In the genomic region with DNA sequence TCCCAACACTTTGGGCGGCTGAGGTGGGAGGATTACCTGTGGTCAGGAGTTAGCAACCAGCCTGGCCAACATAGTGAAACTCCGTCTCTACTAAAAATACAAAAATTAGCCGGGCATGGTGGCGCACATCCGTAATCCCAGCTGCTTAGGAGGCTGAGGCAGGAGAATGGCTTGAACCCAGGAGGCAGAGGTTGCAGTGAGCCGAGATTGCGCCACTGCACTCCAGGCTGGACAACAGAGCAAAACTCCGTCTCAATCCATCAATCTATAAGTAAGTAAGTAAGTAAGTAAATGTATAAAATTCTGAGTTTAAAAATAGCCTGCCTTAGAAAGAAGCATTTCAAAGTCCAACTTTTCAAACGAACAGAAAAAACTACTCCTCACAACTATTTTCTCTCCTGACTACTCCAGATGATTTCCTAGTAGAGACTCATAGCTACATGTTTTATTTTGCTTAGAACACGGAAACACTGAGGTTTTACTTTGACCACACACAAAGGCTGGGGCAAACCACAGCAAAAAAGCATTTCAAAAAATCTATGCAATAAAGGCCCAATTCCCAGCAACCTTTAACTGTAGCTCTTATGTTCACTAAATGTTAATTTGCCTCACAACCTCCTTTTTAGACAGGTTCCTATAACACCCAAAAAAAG, we compare ENCODE assay signal across 9 cellular contexts. TPM values are rescaled to one million over a fixed set of nuclear protein-coding genes. Genes with fewer than 3 reads are reported as not detected.
A peak's percentile ranks its signal among the peaks of the same experiment; 100 is the strongest.
DNase-seq lines count a peak whose midpoint lies in the region; TF ChIP-seq lines count a peak whose summit lies in the region.
"Had no signal": no experiment of that assay in that cellular context is flagged by ENCODE, and none has a peak within 500 bp of the region (broad histone marks: within the 10 kb centered on the region; RNA-seq: fewer than 3 reads in every experiment).

No MANE protein-coding gene starts in this region.

- no peaks in the 10 kb centered on the region for H3K27me3 Mint-ChIP-seq in activated naive CD4-positive, alpha-beta T cell treated with anti-CD3 and anti-CD28 coated beads for 36 hours (ENCODE audit: low read depth)
- H3K27me3 Mint-ChIP-seq in endodermal cell (ENCODE audit: insufficient read depth) (no peaks in the 10 kb centered on the region), type B pancreatic cell (no peaks in the 10 kb centered on the region)

- H3K4me3 ChIP-seq in SJSA1 = no peak overlapping the region
- no peak overlapping the region for H3K4me3 ChIP-seq in endodermal cell (ENCODE audit: low read length)

- H3K9ac ChIP-seq in endodermal cell (ENCODE audit: extremely low read depth, low read length, poor library complexity, severe bottlenecking) = no peak overlapping the region

- H3K9me3 ChIP-seq in SJSA1 (replicated peaks) = no peaks in the 10 kb centered on the region
- no peaks in the 10 kb centered on the region for H3K9me3 ChIP-seq in endodermal cell (ENCODE audit: control insufficient read depth, low read length)

- peak; percentile 59 for DNase-seq in activated naive CD4-positive, alpha-beta T cell treated with anti-CD3 and anti-CD28 coated beads for 36 hours
- DNase-seq in activated naive CD4-positive, alpha-beta T cell treated with anti-CD3 and anti-CD28 coated beads, Interleukin-2, amount 50 U/mL, for 16 hours = no peak
- DNase-seq in SJSA1 (ENCODE audit: low read depth in 1 of 2, low spot score in 2 of 2) = peak in 1 of 2 experiments; percentile 29
- DNase-seq in endodermal cell = no peak
- peak; percentile 41 for DNase-seq in stromal cell of bone marrow (ENCODE audit: low read depth)
- no peak for DNase-seq in type B pancreatic cell (ENCODE audit: extremely low spot score, unreplicated experiment)
- no peak for DNase-seq in posterior vena cava (ENCODE audit: low spot score)
- no peak for DNase-seq in NCI-H526 treated with DMSO at 0.1 percent for 48 hours (lab: John Stamatoyannopoulos, UW)
- DNase-seq: trophoblast cell had no signal

- peak overlapping the region; percentile 63 for H3K27ac Mint-ChIP-seq in activated naive CD4-positive, alpha-beta T cell treated with anti-CD3 and anti-CD28 coated beads for 36 hours
- peak overlapping the region; percentile 62 for H3K27ac Mint-ChIP-seq in endodermal cell
- no peak overlapping the region for H3K27ac Mint-ChIP-seq in type B pancreatic cell

- H3K36me3 ChIP-seq in SJSA1 (peaks cover 6% of the 10 kb centered on the region; the same call in 1 of the 2 replicates), endodermal cell (ENCODE audit: control insufficient read depth, insufficient read depth, low read length) (peaks cover 45% of the 10 kb centered on the region)

- H3K27me3 ChIP-seq in SJSA1 (replicated peaks) (no peaks in the 10 kb centered on the region), endodermal cell (ENCODE audit: control insufficient read depth, insufficient read depth, low read length, poor library complexity, severe bottlenecking) (no peaks in the 10 kb centered on the region)

- intact Hi-C loops in activated naive CD4-positive, alpha-beta T cell treated with anti-CD3 and anti-CD28 coated beads for 36 hours (cut with micrococcal nuclease) = loop anchor here (1.0 to 5.0 kb wide), 2 partner anchors 51 to 226 kb away; a partner anchor contains a TSS
- intact Hi-C loops in posterior vena cava (cut with DNase I) = no loop called here

- peaks cover 10% of the 10 kb centered on the region for H3K4me1 ChIP-seq in SJSA1 (replicated peaks)
- H3K4me1 ChIP-seq in endodermal cell (ENCODE audit: control insufficient read depth, insufficient read depth, low read length) = no peaks in the 10 kb centered on the region

- CTCF ChIA-PET in activated naive CD4-positive, alpha-beta T cell treated with anti-CD3 and anti-CD28 coated beads for 36 hours (lab: Charles Lee) = interaction anchor here (0.7 to 1.3 kb wide), 6 partner anchors 14 to 104 kb away, joined by 3 to 7 read pairs (median 3); a partner anchor contains a TSS

- H3K4me1 Mint-ChIP-seq in activated naive CD4-positive, alpha-beta T cell treated with anti-CD3 and anti-CD28 coated beads for 36 hours (ENCODE audit: low read depth) = peaks cover 55% of the 10 kb centered on the region
- H3K4me1 Mint-ChIP-seq in endodermal cell = no peaks in the 10 kb centered on the region
- H3K4me1 Mint-ChIP-seq in type B pancreatic cell (ENCODE audit: unreplicated experiment) = no peaks in the 10 kb centered on the region

- no peaks in the 10 kb centered on the region for H3K9me3 Mint-ChIP-seq in activated naive CD4-positive, alpha-beta T cell treated with anti-CD3 and anti-CD28 coated beads for 36 hours
- H3K9me3 Mint-ChIP-seq in endodermal cell (no peaks in the 10 kb centered on the region), type B pancreatic cell (no peaks in the 10 kb centered on the region)

- H3K27ac ChIP-seq in SJSA1 = peak overlapping the region; percentile 50; the same call in 1 of the 2 replicates
- no peak overlapping the region for H3K27ac ChIP-seq in endodermal cell (ENCODE audit: low read depth, low read length)

- WGBS in endodermal cell (ENCODE audit: insufficient coverage in 1 of 2, insufficient read length in 1 of 2), 2 experiments = 88 to 93% methylated on average over 6 to 9 of the region's 10 CpGs

- H3K36me3 Mint-ChIP-seq in activated naive CD4-positive, alpha-beta T cell treated with anti-CD3 and anti-CD28 coated beads for 36 hours (ENCODE audit: low read depth) = peaks cover 24% of the 10 kb centered on the region
- H3K36me3 Mint-ChIP-seq in endodermal cell (ENCODE audit: low read depth) (peaks cover 28% of the 10 kb centered on the region), type B pancreatic cell (peaks cover 12% of the 10 kb centered on the region)

- TF ChIP-seq CTCF in endodermal cell (conservative IDR thresholded peaks at IDR 0.05) = no peak
- no peak for TF ChIP-seq CTCF in type B pancreatic cell (conservative IDR thresholded peaks at IDR 0.05)

- H3K4me3 Mint-ChIP-seq in activated naive CD4-positive, alpha-beta T cell treated with anti-CD3 and anti-CD28 coated beads for 36 hours = peak overlapping the region; percentile 47
- H3K4me3 Mint-ChIP-seq in endodermal cell (no peak overlapping the region), type B pancreatic cell (no peak overlapping the region)

RNA-seq across cellular contexts. Expression of a gene that starts 16.3 kb away (rescaled TPM):
- 10 to 100 TPM; 13.9 to 15.0 TPM for total RNA-seq in activated naive CD4-positive, alpha-beta T cell treated with anti-CD3 and anti-CD28 coated beads for 36 hours
- 13.3 and 22.1 TPM in 2 replicates for total RNA-seq in SJSA1 (2014; rRNA removed; shearing (Covaris generic))
- total RNA-seq in endodermal cell = 10 to 100 TPM; 19.3 to 22.9 TPM
- polyA plus RNA-seq in endodermal cell (2013, experiment 1 of 2) = 12.4 TPM
- 15.0 TPM for polyA plus RNA-seq in endodermal cell (2013, experiment 2 of 2)
- total RNA-seq in type B pancreatic cell (ENCODE audit: low replicate concordance) = 20.8 and 31.7 TPM in 2 replicates
- total RNA-seq in posterior vena cava = 10 to 100 TPM; 12.1 to 20.2 TPM

RNA-seq across cellular contexts. Expression of a gene that starts 18.2 kb away (rescaled TPM):
- 1 to 10 TPM in 1 of 2 experiments, under 1 TPM in 1; 0.67 to 1.0 TPM for total RNA-seq in activated naive CD4-positive, alpha-beta T cell treated with anti-CD3 and anti-CD28 coated beads for 36 hours
- 0.32 and 0.91 TPM in 2 replicates for total RNA-seq in SJSA1 (2014; rRNA removed; shearing (Covaris generic))
- 1 to 10 TPM; 5.3 to 6.0 TPM for total RNA-seq in endodermal cell
- polyA plus RNA-seq in endodermal cell (2013, experiment 1 of 2) = 2.9 TPM
- 2.6 TPM for polyA plus RNA-seq in endodermal cell (2013, experiment 2 of 2)
- 4.9 and 7.0 TPM in 2 replicates for total RNA-seq in type B pancreatic cell (ENCODE audit: low replicate concordance)
- 1 to 10 TPM; 1.4 to 2.1 TPM for total RNA-seq in posterior vena cava

RNA-seq across cellular contexts. Expression of a gene that starts 29.3 kb away (rescaled TPM):
- 1 to 10 TPM; 8.9 to 9.2 TPM for total RNA-seq in activated naive CD4-positive, alpha-beta T cell treated with anti-CD3 and anti-CD28 coated beads for 36 hours
- total RNA-seq in SJSA1 (2014; rRNA removed; shearing (Covaris generic)) = 14.9 and 22.0 TPM in 2 replicates
- total RNA-seq in endodermal cell = 10 to 100 TPM; 14.4 to 15.0 TPM
- polyA plus RNA-seq in endodermal cell (2013, experiment 1 of 2) = 10.0 TPM
- polyA plus RNA-seq in endodermal cell (2013, experiment 2 of 2) = 9.7 TPM
- total RNA-seq in type B pancreatic cell (ENCODE audit: low replicate concordance) = 15.7 and 22.4 TPM in 2 replicates
- 10 to 100 TPM; 24.9 to 26.8 TPM for total RNA-seq in posterior vena cava

Comparison
In these comparisons a context has a peak if more than half of its experiments do, and no peak if none do; other contexts are left out.
1. DNase-seq: peak in activated naive CD4-positive, alpha-beta T cell treated with anti-CD3 and anti-CD28 coated beads for 36 hours (single experiment) and stromal cell of bone marrow (single experiment); none in activated naive CD4-positive, alpha-beta T cell treated with anti-CD3 and anti-CD28 coated beads, Interleukin-2, amount 50 U/mL, for 16 hours (single experiment), endodermal cell (single experiment), type B pancreatic cell (single experiment), posterior vena cava (single experiment) and NCI-H526 treated with DMSO at 0.1 percent for 48 hours (single experiment).